Comparison of ENCODE assay signal across 26 cellular contexts in the genomic region with DNA sequence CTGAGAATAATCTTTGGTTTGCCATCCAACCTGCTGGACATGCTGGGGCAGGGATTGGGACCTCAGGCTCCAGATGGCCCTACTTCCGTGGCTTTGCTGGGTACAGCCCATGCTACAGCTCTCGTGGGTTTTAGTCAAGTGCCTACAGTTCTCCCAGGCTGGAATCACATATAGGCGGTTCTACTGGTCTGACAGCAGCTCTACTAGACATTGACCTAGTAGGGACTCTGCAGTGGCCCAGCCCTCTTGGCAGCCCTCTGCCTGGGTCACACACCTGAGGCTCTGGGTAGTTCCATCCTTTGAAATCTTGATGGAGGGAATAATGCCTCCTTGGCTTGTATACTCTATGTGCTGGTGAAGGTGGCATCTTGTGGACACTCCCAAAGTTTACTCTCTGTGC.
"Had no signal": no experiment of that assay in that cellular context is flagged by ENCODE, and none has a peak within 500 bp of the region (broad histone marks: within the 10 kb centered on the region; RNA-seq: fewer than 3 reads in every experiment).

No MANE protein-coding gene starts in this region.

- ATAC-seq: lower lobe of right lung; naive thymus-derived CD8-positive, alpha-beta T cell; pancreas; right cardiac atrium; sciatic nerve; stimulated activated effector memory CD8-positive, alpha-beta T cell treated with anti-CD3 and anti-CD28 coated beads, Interleukin-12 subunit alpha, Interleukin-12 subunit beta, amount 100 ng/mL, for 72 hours had no signal

- H3K4me1 ChIP-seq: lower lobe of right lung, prostate gland, spleen, transverse colon, upper lobe of left lung had no signal

- H3K4me3 ChIP-seq: lower lobe of right lung, pancreas, prostate gland, spleen, suprapubic skin, transverse colon, upper lobe of left lung, vagina had no signal

- H3K27ac Mint-ChIP-seq: immature natural killer cell; naive thymus-derived CD8-positive, alpha-beta T cell; nephron; stimulated activated effector memory CD8-positive, alpha-beta T cell treated with anti-CD3 and anti-CD28 coated beads, Interleukin-12 subunit alpha, Interleukin-12 subunit beta, amount 100 ng/mL, for 72 hours; stimulated activated naive CD8-positive, alpha-beta T cell treated with anti-CD3 and anti-CD28 coated beads, Interleukin-15, Interleukin-2, amounts not matched to agents 100 ng/mL and 50 ng/mL, for 24 hours had no signal

- DNase-seq: hypothalamus; immature natural killer cell; kidney; lower lobe of right lung; mammary epithelial cell; mesenchymal stem cell; naive thymus-derived CD8-positive, alpha-beta T cell; nucleus accumbens; pancreas; posterior cingulate gyrus; retina; right cardiac atrium; small intestine; spleen; stimulated activated CD4-positive, alpha-beta T cell treated with anti-CD3 and anti-CD28 coated beads, Interleukin-4, amount 100 ng/mL, for 24 hours; stimulated activated naive CD4-positive, alpha-beta T cell; transverse colon; upper lobe of left lung had no signal

- H3K4me1 Mint-ChIP-seq: immature natural killer cell; naive thymus-derived CD8-positive, alpha-beta T cell; neural crest cell; stimulated activated effector memory CD8-positive, alpha-beta T cell treated with anti-CD3 and anti-CD28 coated beads, Interleukin-12 subunit alpha, Interleukin-12 subunit beta, amount 100 ng/mL, for 72 hours had no signal

- H3K27me3 ChIP-seq: pancreas, spleen, suprapubic skin, transverse colon, upper lobe of left lung, vagina had no signal

- H3K9me3 ChIP-seq: lower lobe of right lung, pancreas, prostate gland, vagina had no signal

- H3K27me3 Mint-ChIP-seq: naive thymus-derived CD8-positive, alpha-beta T cell; stimulated activated naive CD8-positive, alpha-beta T cell treated with anti-CD3 and anti-CD28 coated beads, Interleukin-15, Interleukin-2, amounts not matched to agents 100 ng/mL and 50 ng/mL, for 24 hours had no signal

- H3K4me3 Mint-ChIP-seq: immature natural killer cell; naive thymus-derived CD8-positive, alpha-beta T cell; nephron; neural crest cell; stimulated activated effector memory CD8-positive, alpha-beta T cell treated with anti-CD3 and anti-CD28 coated beads, Interleukin-12 subunit alpha, Interleukin-12 subunit beta, amount 100 ng/mL, for 72 hours; stimulated activated naive CD8-positive, alpha-beta T cell treated with anti-CD3 and anti-CD28 coated beads, Interleukin-15, Interleukin-2, amounts not matched to agents 100 ng/mL and 50 ng/mL, for 24 hours had no signal

- H3K27ac ChIP-seq: lower lobe of right lung, pancreas, prostate gland, spleen, suprapubic skin, transverse colon, upper lobe of left lung, vagina had no signal

- H3K9me3 Mint-ChIP-seq: stimulated activated effector memory CD8-positive, alpha-beta T cell treated with anti-CD3 and anti-CD28 coated beads, Interleukin-12 subunit alpha, Interleukin-12 subunit beta, amount 100 ng/mL, for 72 hours; stimulated activated naive CD8-positive, alpha-beta T cell treated with anti-CD3 and anti-CD28 coated beads, Interleukin-15, Interleukin-2, amounts not matched to agents 100 ng/mL and 50 ng/mL, for 24 hours had no signal

- H3K36me3 ChIP-seq: lower lobe of right lung, prostate gland, suprapubic skin, transverse colon, upper lobe of left lung, vagina had no signal
